19 cellular contexts compared by ENCODE assay signal in the genomic region with DNA sequence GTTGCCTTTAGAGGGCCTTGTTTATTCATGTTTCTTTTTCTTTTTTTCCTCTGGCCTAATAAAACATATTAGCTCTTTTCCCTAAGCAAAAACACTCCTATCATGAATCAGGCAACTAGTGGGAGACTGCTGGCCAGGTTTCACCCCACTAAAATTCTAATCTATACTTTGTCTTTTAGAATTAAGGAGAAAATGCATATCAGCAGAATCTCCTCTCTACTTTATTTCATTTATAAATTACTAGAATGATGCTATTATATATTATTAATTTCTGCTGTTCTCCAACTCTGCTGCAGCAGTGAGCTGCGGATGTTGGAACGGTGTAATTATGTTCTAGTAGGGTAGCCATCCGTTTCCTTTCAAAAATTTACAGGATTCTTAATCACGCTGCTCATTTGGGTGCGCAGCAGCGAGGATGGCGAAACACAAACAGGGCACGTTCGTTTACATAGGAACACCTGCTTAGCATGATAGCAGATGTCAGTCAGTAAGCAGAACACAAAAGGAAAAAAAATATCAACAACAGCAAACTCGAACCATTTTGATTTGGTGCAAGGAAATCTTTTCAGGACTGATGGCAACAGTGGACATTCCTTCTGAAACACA. TPM values are rescaled to one million over a fixed set of nuclear protein-coding genes. Genes with fewer than 3 reads are reported as not detected.
DNase-seq lines count a peak whose midpoint lies in the region; ATAC-seq, FAIRE-seq and TF ChIP-seq lines count a peak whose summit lies in the region.
"Had no signal": no experiment of that assay in that cellular context is flagged by ENCODE, and none has a peak within 500 bp of the region (broad histone marks: within the 10 kb centered on the region; RNA-seq: fewer than 3 reads in every experiment).

No MANE protein-coding gene starts in this region.

- TF ChIP-seq POLR2A in GM12892 (IDR thresholded peaks at IDR 0.05; ENCODE audit: low read depth, low read length) = no peak

- TF ChIP-seq CTCF in RWPE1 (conservative IDR thresholded peaks at IDR 0.05; ENCODE audit: low read depth) = no peak

- H3K27me3 Mint-ChIP-seq in stimulated activated naive CD8-positive, alpha-beta T cell treated with anti-CD3 and anti-CD28 coated beads, Interleukin-15, Interleukin-2, amounts not matched to agents 100 ng/mL and 50 ng/mL, for 24 hours = no peaks in the 10 kb centered on the region
- no peaks in the 10 kb centered on the region for H3K27me3 Mint-ChIP-seq in naive thymus-derived CD8-positive, alpha-beta T cell

- no peak overlapping the region for H3K4me3 Mint-ChIP-seq in stimulated activated naive CD8-positive, alpha-beta T cell treated with anti-CD3 and anti-CD28 coated beads, Interleukin-15, Interleukin-2, amounts not matched to agents 100 ng/mL and 50 ng/mL, for 24 hours
- H3K4me3 Mint-ChIP-seq in naive thymus-derived CD8-positive, alpha-beta T cell = no peak overlapping the region

- peak overlapping the region; percentile 62 for H3K27ac ChIP-seq in layer of hippocampus (ENCODE audit: low read depth, low read length)
- no peak overlapping the region for H3K27ac ChIP-seq in RWPE1
- H3K27ac ChIP-seq: SJSA1 had no signal

- no peak for DNase-seq in stimulated activated naive CD8-positive, alpha-beta T cell treated with anti-CD3 and anti-CD28 coated beads, Interleukin-15, Interleukin-2, amounts not matched to agents 100 U/mL and 50 U/mL, for 24 hours
- peak; percentile 52 for DNase-seq in NCI-H748 treated with DMSO at 0.1 percent for 48 hours (lab: John Stamatoyannopoulos, UW)
- no peak for DNase-seq in globus pallidus (ENCODE audit: low spot score)
- no peak for DNase-seq in GM12892 (ENCODE audit: insufficient read length)
- DNase-seq in RWPE1 (ENCODE audit: low spot score) = no peak
- DNase-seq in naive thymus-derived CD8-positive, alpha-beta T cell = no peak
- DNase-seq: activated CD4-positive, alpha-beta T cell treated with anti-CD3 and anti-CD28 coated beads for 4 hours; activated naive CD4-positive, alpha-beta T cell; aorta; HCEC 1CT; NCI-H2029; stimulated activated naive CD4-positive, alpha-beta T cell treated with Interleukin-2 at 50 U/mL for 16 hours; T1000; uterus had no signal

- POLR2A ChIA-PET in RWPE1 (lab: Yijun Ruan, JAX; ENCODE audit: low non-redundant PET) = no interaction called here
- POLR2A ChIA-PET in naive thymus-derived CD8-positive, alpha-beta T cell (lab: Charles Lee) = no interaction called here

- H3K27me3 ChIP-seq in layer of hippocampus (ENCODE audit: control insufficient read depth, insufficient read depth, low read length) = no peaks in the 10 kb centered on the region
- H3K27me3 ChIP-seq: SJSA1, uterus had no signal

- no peak for FAIRE-seq in GM12892 (lab: Jason Lieb, UNC)
- FAIRE-seq: endometrium had no signal

- no peak for ATAC-seq in stimulated activated naive CD8-positive, alpha-beta T cell treated with anti-CD3 and anti-CD28 coated beads, Interleukin-15, Interleukin-2, amounts not matched to agents 100 U/mL and 50 U/mL, for 24 hours
- ATAC-seq in naive thymus-derived CD8-positive, alpha-beta T cell = no peak

- H3K4me1 Mint-ChIP-seq in stimulated activated naive CD8-positive, alpha-beta T cell treated with anti-CD3 and anti-CD28 coated beads, Interleukin-15, Interleukin-2, amounts not matched to agents 100 ng/mL and 50 ng/mL, for 24 hours (ENCODE audit: low read depth) = peaks cover 60% of the 10 kb centered on the region
- H3K4me1 Mint-ChIP-seq in naive thymus-derived CD8-positive, alpha-beta T cell = peaks cover 0 to 54% (median 2%) of the 10 kb centered on the region in 4 donors

- CTCF ChIA-PET in RWPE1 (lab: Yijun Ruan, JAX) = no interaction called here

- H3K27ac Mint-ChIP-seq in stimulated activated naive CD8-positive, alpha-beta T cell treated with anti-CD3 and anti-CD28 coated beads, Interleukin-15, Interleukin-2, amounts not matched to agents 100 ng/mL and 50 ng/mL, for 24 hours = peak overlapping the region; percentile 45
- H3K27ac Mint-ChIP-seq in naive thymus-derived CD8-positive, alpha-beta T cell = peak overlapping the region in 2 of 10 donors; percentile 49 to 51
- H3K27ac Mint-ChIP-seq: progenitor cell of endocrine pancreas had no signal

- no peaks in the 10 kb centered on the region for H3K9me3 Mint-ChIP-seq in stimulated activated naive CD8-positive, alpha-beta T cell treated with anti-CD3 and anti-CD28 coated beads, Interleukin-15, Interleukin-2, amounts not matched to agents 100 ng/mL and 50 ng/mL, for 24 hours
- H3K9me3 Mint-ChIP-seq in naive thymus-derived CD8-positive, alpha-beta T cell = no peaks in the 10 kb centered on the region

- peaks cover 30% of the 10 kb centered on the region for H3K36me3 Mint-ChIP-seq in stimulated activated naive CD8-positive, alpha-beta T cell treated with anti-CD3 and anti-CD28 coated beads, Interleukin-15, Interleukin-2, amounts not matched to agents 100 ng/mL and 50 ng/mL, for 24 hours (ENCODE audit: low read depth)
- no peaks in the 10 kb centered on the region for H3K36me3 Mint-ChIP-seq in naive thymus-derived CD8-positive, alpha-beta T cell

RNA-seq across cellular contexts. Expression of a gene that starts 30.5 kb away (rescaled TPM):
- 1.4 TPM for polyA plus RNA-seq in GM12892 (2012; ENCODE audit: missing spikeins)
- total RNA-seq in naive thymus-derived CD8-positive, alpha-beta T cell = 1 to 10 TPM; 8.2 to 9.4 TPM
- polyA plus RNA-seq in naive thymus-derived CD8-positive, alpha-beta T cell = 10 to 100 TPM in 1 of 3 donors, under 1 TPM in 2; 0.08 to 18.8 (median 0.58) TPM
